In the genomic region with DNA sequence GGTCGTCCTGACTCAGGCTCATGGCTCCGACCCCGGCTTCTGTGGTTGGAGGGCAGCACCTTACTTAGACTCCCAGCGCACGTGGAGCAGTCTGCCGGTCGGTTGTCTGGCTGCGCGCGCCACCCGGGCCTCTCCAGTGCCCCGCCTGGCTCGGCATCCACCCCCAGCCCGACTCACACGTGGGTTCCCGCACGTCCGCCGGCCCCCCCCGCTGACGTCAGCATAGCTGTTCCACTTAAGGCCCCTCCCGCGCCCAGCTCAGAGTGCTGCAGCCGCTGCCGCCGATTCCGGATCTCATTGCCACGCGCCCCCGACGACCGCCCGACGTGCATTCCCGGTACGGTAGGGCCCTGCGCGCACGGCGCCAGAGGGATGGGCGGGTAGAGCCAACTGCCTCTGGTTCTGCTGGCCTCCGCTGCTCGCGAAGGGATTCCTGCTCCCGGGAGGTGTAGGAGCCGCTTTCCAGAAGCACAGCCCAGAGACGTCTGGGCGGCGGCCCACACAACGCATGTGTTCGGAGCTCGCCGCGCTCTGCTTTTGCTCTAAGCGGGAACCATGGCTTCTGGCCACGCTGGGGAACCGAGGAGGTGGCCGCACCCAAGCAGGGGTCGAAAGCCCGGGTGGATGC, we compare ENCODE assay signal across 1 cellular context.
A peak's percentile ranks its signal among the peaks of the same experiment; 100 is the strongest.
TF ChIP-seq lines count a peak whose summit lies in the region.

A gene (plus strand): TSS at position 264 of the 628 bp plus-strand sequence. CDS start 2,280 bp downstream, outside the sequence.

TF ChIP-seq in HEK293, 187 proteins besides CTCF, POLR2A, EP300 and RAD21 (continued from another document):
- TF ChIP-seq, protein P1, sequence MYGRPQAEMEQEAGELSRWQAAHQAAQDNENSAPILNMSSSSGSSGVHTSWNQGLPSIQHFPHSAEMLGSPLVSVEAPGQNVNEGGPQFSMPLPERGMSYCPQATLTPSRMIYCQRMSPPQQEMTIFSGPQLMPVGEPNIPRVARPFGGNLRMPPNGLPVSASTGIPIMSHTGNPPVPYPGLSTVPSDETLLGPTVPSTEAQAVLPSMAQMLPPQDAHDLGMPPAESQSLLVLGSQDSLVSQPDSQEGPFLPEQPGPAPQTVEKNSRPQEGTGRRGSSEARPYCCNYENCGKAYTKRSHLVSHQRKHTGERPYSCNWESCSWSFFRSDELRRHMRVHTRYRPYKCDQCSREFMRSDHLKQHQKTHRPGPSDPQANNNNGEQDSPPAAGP (tag by site-specific recombination; IDR thresholded peaks at IDR 0.05): peak; percentile 70; the same call in 1 of the 2 replicates
- TF ChIP-seq ZNF146 (tag by site-specific recombination; IDR thresholded peaks at IDR 0.05): peak; percentile 41; the same call in 1 of the 2 replicates
- peak; percentile 51; the same call in 1 of the 2 replicates for TF ChIP-seq ZNF10 (tag by site-specific recombination; IDR thresholded peaks at IDR 0.05)
- TF ChIP-seq KLF7 (tag by site-specific recombination; IDR thresholded peaks at IDR 0.05; ENCODE audit: borderline replicate concordance): peak; percentile 48; the same call in 1 of the 2 replicates
- TF ChIP-seq ZNF621 (tag by site-specific recombination; IDR thresholded peaks at IDR 0.05): no peak
- TF ChIP-seq ZBTB8A (tag by site-specific recombination; IDR thresholded peaks at IDR 0.05): peak; percentile 71
- peak; percentile 43 for TF ChIP-seq ZNF843 (tag by site-specific recombination; IDR thresholded peaks at IDR 0.05)
- peak; percentile 24; the same call in 1 of the 2 replicates for TF ChIP-seq KLF10 (tag by site-specific recombination; IDR thresholded peaks at IDR 0.05)
- TF ChIP-seq ZNF837 (tag by site-specific recombination; IDR thresholded peaks at IDR 0.05): 0 out of 2 replicates have a peak, but pooled peaks have one; percentile 74
- TF ChIP-seq, protein P2, sequence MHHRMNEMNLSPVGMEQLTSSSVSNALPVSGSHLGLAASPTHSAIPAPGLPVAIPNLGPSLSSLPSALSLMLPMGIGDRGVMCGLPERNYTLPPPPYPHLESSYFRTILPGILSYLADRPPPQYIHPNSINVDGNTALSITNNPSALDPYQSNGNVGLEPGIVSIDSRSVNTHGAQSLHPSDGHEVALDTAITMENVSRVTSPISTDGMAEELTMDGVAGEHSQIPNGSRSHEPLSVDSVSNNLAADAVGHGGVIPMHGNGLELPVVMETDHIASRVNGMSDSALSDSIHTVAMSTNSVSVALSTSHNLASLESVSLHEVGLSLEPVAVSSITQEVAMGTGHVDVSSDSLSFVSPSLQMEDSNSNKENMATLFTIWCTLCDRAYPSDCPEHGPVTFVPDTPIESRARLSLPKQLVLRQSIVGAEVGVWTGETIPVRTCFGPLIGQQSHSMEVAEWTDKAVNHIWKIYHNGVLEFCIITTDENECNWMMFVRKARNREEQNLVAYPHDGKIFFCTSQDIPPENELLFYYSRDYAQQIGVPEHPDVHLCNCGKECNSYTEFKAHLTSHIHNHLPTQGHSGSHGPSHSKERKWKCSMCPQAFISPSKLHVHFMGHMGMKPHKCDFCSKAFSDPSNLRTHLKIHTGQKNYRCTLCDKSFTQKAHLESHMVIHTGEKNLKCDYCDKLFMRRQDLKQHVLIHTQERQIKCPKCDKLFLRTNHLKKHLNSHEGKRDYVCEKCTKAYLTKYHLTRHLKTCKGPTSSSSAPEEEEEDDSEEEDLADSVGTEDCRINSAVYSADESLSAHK (tag by site-specific recombination; IDR thresholded peaks at IDR 0.05): no peak
- TF ChIP-seq, protein P3, sequence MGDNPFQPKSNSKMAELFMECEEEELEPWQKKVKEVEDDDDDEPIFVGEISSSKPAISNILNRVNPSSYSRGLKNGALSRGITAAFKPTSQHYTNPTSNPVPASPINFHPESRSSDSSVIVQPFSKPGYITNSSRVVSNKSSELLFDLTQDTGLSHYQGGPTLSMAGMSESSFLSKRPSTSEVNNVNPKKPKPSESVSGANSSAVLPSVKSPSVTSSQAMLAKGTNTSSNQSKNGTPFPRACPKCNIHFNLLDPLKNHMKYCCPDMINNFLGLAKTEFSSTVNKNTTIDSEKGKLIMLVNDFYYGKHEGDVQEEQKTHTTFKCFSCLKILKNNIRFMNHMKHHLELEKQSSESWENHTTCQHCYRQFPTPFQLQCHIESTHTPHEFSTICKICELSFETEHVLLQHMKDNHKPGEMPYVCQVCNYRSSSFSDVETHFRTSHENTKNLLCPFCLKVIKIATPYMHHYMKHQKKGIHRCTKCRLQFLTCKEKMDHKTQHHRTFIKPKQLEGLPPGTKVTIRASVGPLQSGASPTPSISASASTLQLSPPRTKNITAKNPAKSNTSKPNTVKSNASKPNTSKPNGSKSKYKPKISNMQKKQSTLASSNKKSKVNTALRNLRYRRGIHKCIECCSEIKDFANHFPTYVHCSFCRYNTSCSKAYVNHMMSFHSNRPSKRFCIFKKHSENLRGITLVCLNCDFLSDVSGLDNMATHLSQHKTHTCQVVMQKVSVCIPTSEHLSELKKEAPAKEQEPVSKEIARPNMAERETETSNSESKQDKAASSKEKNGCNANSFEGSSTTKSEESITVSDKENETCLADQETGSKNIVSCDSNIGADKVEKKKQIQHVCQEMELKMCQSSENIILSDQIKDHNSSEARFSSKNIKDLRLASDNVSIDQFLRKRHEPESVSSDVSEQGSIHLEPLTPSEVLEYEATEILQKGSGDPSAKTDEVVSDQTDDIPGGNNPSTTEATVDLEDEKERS (tag by site-specific recombination; IDR thresholded peaks at IDR 0.05): 0 out of 2 replicates have a peak, but pooled peaks have one; percentile 54
- peak; percentile 55; the same call in 1 of the 2 replicates for TF ChIP-seq EGR2 (tag by site-specific recombination; IDR thresholded peaks at IDR 0.05; ENCODE audit: low read depth)
- TF ChIP-seq, protein P4, sequence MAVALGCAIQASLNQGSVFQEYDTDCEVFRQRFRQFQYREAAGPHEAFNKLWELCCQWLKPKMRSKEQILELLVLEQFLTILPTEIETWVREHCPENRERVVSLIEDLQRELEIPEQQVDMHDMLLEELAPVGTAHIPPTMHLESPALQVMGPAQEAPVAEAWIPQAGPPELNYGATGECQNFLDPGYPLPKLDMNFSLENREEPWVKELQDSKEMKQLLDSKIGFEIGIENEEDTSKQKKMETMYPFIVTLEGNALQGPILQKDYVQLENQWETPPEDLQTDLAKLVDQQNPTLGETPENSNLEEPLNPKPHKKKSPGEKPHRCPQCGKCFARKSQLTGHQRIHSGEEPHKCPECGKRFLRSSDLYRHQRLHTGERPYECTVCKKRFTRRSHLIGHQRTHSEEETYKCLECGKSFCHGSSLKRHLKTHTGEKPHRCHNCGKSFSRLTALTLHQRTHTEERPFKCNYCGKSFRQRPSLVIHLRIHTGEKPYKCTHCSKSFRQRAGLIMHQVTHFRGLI (tag by site-specific recombination; IDR thresholded peaks at IDR 0.05): peak; percentile 44; the same call in 1 of the 2 replicates
- TF ChIP-seq, protein P5, sequence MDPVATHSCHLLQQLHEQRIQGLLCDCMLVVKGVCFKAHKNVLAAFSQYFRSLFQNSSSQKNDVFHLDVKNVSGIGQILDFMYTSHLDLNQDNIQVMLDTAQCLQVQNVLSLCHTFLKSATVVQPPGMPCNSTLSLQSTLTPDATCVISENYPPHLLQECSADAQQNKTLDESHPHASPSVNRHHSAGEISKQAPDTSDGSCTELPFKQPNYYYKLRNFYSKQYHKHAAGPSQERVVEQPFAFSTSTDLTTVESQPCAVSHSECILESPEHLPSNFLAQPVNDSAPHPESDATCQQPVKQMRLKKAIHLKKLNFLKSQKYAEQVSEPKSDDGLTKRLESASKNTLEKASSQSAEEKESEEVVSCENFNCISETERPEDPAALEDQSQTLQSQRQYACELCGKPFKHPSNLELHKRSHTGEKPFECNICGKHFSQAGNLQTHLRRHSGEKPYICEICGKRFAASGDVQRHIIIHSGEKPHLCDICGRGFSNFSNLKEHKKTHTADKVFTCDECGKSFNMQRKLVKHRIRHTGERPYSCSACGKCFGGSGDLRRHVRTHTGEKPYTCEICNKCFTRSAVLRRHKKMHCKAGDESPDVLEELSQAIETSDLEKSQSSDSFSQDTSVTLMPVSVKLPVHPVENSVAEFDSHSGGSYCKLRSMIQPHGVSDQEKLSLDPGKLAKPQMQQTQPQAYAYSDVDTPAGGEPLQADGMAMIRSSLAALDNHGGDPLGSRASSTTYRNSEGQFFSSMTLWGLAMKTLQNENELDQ (tag by site-specific recombination; IDR thresholded peaks at IDR 0.05; ENCODE audit: low read depth): no peak
- no peak for TF ChIP-seq ZNF701 (tag by site-specific recombination; IDR thresholded peaks at IDR 0.05)
- TF ChIP-seq OVOL3 (tag by site-specific recombination; IDR thresholded peaks at IDR 0.05): no peak
- TF ChIP-seq ZNF274 (IDR thresholded peaks at IDR 0.05; ENCODE audit: low read length): no peak
- TF ChIP-seq ZNF274 (tag by site-specific recombination; IDR thresholded peaks at IDR 0.05; ENCODE audit: borderline replicate concordance): no peak
- TF ChIP-seq TCF7L2 (IDR thresholded peaks at IDR 0.05; ENCODE audit: borderline replicate concordance, low read depth, low read length): no peak
- TF ChIP-seq, protein P6, sequence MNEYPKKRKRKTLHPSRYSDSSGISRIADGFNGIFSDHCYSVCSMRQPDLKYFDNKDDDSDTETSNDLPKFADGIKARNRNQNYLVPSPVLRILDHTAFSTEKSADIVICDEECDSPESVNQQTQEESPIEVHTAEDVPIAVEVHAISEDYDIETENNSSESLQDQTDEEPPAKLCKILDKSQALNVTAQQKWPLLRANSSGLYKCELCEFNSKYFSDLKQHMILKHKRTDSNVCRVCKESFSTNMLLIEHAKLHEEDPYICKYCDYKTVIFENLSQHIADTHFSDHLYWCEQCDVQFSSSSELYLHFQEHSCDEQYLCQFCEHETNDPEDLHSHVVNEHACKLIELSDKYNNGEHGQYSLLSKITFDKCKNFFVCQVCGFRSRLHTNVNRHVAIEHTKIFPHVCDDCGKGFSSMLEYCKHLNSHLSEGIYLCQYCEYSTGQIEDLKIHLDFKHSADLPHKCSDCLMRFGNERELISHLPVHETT (tag by site-specific recombination; IDR thresholded peaks at IDR 0.05): peak; percentile 53; the same call in 1 of the 2 replicates
